ENCODE assay signal across 8 cellular contexts in genomic region chr9:19457694-19458009, GRCh38. TPM values are rescaled to one million over a fixed set of nuclear protein-coding genes. Genes with fewer than 3 reads are reported as not detected.
DNase-seq lines count a peak whose midpoint lies in the region; ATAC-seq, FAIRE-seq and TF ChIP-seq lines count a peak whose summit lies in the region.

No MANE protein-coding gene starts in this region.

- H3K9me3 Mint-ChIP-seq in dendritic cell treated with granulocyte-macrophage colony-stimulating factor and Interleukin-4, amounts not matched to agents 40 ng/mL and 50 ng/mL, for 4 days, result no peaks in the 10 kb centered on the region

- H3K9me3 ChIP-seq in right cardiac atrium (ENCODE audit: control insufficient read depth, low read length) (no peaks in the 10 kb centered on the region), right atrium auricular region (no peaks in the 10 kb centered on the region)

- peak overlapping the region; percentile 12 for H3K4me3 ChIP-seq in right cardiac atrium (ENCODE audit: low read length)
- peak overlapping the region in 1 of 2 donors; percentile 28 for H3K4me3 ChIP-seq in right atrium auricular region

- ATAC-seq in right cardiac atrium (peak; percentile 5 to 17), HG03342 (IDR thresholded peaks at IDR 0.05; ENCODE audit: unreplicated experiment) (peak; percentile 5), HG03097 (IDR thresholded peaks at IDR 0.05; ENCODE audit: low FRiP score, unreplicated experiment) (no peak)

- no peaks in the 10 kb centered on the region for H3K36me3 Mint-ChIP-seq in dendritic cell treated with granulocyte-macrophage colony-stimulating factor and Interleukin-4, amounts not matched to agents 40 ng/mL and 50 ng/mL, for 4 days (ENCODE audit: low read depth)

- H3K4me1 ChIP-seq in right cardiac atrium (ENCODE audit: control insufficient read depth, insufficient read depth, low read length) (no peaks in the 10 kb centered on the region), right atrium auricular region (peaks cover 0 to 3% of the 10 kb centered on the region in 2 donors)

- no peaks in the 10 kb centered on the region for H3K27me3 ChIP-seq in right cardiac atrium (ENCODE audit: control insufficient read depth, insufficient read depth)
- H3K27me3 ChIP-seq in right atrium auricular region, result no peaks in the 10 kb centered on the region

- peak overlapping the region; percentile 28 for H3K4me3 Mint-ChIP-seq in dendritic cell treated with granulocyte-macrophage colony-stimulating factor and Interleukin-4, amounts not matched to agents 40 ng/mL and 50 ng/mL, for 4 days

- H3K27ac ChIP-seq in right cardiac atrium (ENCODE audit: low read length) (no peak overlapping the region), right atrium auricular region (no peak overlapping the region)

- WGBS in right cardiac atrium, result 20% methylated on average over 5 of the region's 5 CpGs

- TF ChIP-seq CTCF in right atrium auricular region (IDR thresholded peaks at IDR 0.05), result peak in 1 of 2 donors; percentile 1

- intact Hi-C loops in right cardiac atrium (cut with DNase I), result loop anchor here in 3 of 4 donors (10.0 kb wide), 4 partner anchors 73 to 413 kb away; partner anchors contain the start of genes RPS6 (in 2 of the 3) and RRAGA (in 1 of the 3)
- intact Hi-C loops in dendritic cell treated with granulocyte-macrophage colony-stimulating factor and Interleukin-4, amounts not matched to agents 40 ng/mL and 50 ng/mL, for 4 days (cut with micrococcal nuclease), result loop anchor here (1.0 to 10.0 kb wide), 5 partner anchors 77 to 1203 kb away; partner anchors contain the start of genes RPS6 and RRAGA

- no peaks in the 10 kb centered on the region for H3K27me3 Mint-ChIP-seq in dendritic cell treated with granulocyte-macrophage colony-stimulating factor and Interleukin-4, amounts not matched to agents 40 ng/mL and 50 ng/mL, for 4 days

- FAIRE-seq in H54 (lab: Jason Lieb, UNC), result no peak

- DNase-seq in right cardiac atrium (no peak), right atrium auricular region (ENCODE audit: low spot score) (no peak), H54 (ENCODE audit: insufficient read length, low spot score) (no peak), NCI-H2107 treated with DMSO at 0.1 percent for 48 hours (lab: John Stamatoyannopoulos, UW; ENCODE audit: unreplicated experiment) (no peak), HT-29 (ENCODE audit: low spot score) (no peak)

- peaks cover 10% of the 10 kb centered on the region for H3K4me1 Mint-ChIP-seq in dendritic cell treated with granulocyte-macrophage colony-stimulating factor and Interleukin-4, amounts not matched to agents 40 ng/mL and 50 ng/mL, for 4 days (ENCODE audit: low read depth)

- TF ChIP-seq POLR2A in H54 (IDR thresholded peaks at IDR 0.05; ENCODE audit: low read depth, low read length), result no peak

- H3K36me3 ChIP-seq in right atrium auricular region, result no peaks in the 10 kb centered on the region

- H3K27ac Mint-ChIP-seq in dendritic cell treated with granulocyte-macrophage colony-stimulating factor and Interleukin-4, amounts not matched to agents 40 ng/mL and 50 ng/mL, for 4 days, result no peak overlapping the region

RNA-seq across cellular contexts. Expression of gene ACER2, which starts 48.8 kb away (rescaled TPM):
- total RNA-seq in right cardiac atrium, result 1 to 10 TPM; 2.3 to 4.8 (median 4.1) TPM
- polyA plus RNA-seq in right cardiac atrium, result 2.9 TPM
- total RNA-seq in right atrium auricular region, result 1 to 10 TPM; 3.5 to 5.5 TPM
- 1.9 and 3.0 TPM in 2 replicates for total RNA-seq in HT-29 (2014; rRNA removed; shearing (Covaris generic))
